ENCODE assay signal across 9 cellular contexts in the genomic region with DNA sequence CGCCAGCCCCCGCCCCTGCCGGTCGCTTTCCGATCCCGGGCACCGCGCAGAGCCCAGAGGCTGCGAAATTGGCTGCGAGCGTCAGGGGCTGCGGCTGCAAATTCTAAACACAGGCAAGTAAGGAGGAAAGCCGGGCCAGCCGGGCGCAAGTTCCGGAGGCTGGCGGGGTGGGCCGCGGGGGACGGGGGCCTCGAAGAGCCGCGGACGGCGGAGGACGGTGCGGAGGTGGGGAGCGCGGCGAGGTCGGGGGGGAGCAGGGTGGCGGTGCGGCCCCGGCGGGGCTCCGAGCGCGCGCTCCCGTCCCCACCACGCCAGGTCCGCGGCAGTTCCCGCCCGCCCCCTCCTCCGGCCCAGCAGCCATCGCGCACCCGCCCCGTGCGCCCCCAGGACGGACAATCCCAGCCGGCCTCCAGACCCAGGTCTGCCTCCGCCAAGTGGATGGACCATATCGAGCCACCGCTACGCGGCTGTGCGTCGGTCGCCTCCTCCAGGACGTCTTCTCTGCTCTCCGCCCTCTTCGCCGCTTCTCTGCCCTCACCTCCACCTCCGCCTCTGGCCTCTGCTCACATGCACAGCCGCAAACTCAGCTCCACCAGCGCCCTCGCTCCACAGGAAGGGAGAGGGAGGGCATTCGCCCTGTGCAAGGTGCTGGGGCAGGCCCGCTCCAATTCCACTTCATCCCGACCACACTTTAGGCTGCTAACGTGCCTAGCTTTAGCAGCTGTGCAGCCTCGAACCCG. TPM values are rescaled to one million over a fixed set of nuclear protein-coding genes. Genes with fewer than 3 reads are reported as not detected.
DNase-seq lines count a peak whose midpoint lies in the region; ATAC-seq lines count a peak whose summit lies in the region.
"Had no signal": no experiment of that assay in that cellular context is flagged by ENCODE, and none has a peak within 500 bp of the region (broad histone marks: within the 10 kb centered on the region; RNA-seq: fewer than 3 reads in every experiment).

No MANE protein-coding gene starts in this region.

- peaks cover 0 to 20% (median 11%) of the 10 kb centered on the region in 5 donors for H3K4me1 ChIP-seq in subcutaneous abdominal adipose tissue (ENCODE audit: control insufficient read depth in 5 of 5, insufficient read depth in 5 of 5, low read length in 5 of 5)

- intact Hi-C loops in activated CD4-positive, alpha-beta T cell treated with anti-CD3 and anti-CD28 coated beads, Interleukin-2, amount 10 ng/mL, durations not matched to agents 24 days and 14 days (cut with micrococcal nuclease) = loop anchor here (5.0 kb wide), 1 partner anchor 37 kb away; no protein-coding TSS in a partner anchor

- H3K27me3 ChIP-seq in subcutaneous abdominal adipose tissue (ENCODE audit: control insufficient read depth in 5 of 5, insufficient read depth in 4 of 5, low read length in 5 of 5) = peaks cover 34 to 59% (median 53%) of the 10 kb centered on the region in 5 donors

- peak; percentile 80 for DNase-seq in activated CD4-positive, alpha-beta T cell treated with anti-CD3 and anti-CD28 coated beads, Interleukin-2, amount 10 ng/mL, durations not matched to agents 24 days and 14 days
- DNase-seq in activated CD4-positive, alpha-beta T cell treated with anti-CD3 and anti-CD28 coated beads, Interleukin-2, amount 50 U/mL, for 1 hour = no peak
- DNase-seq in iPS-NIHi11 (ENCODE audit: low spot score) = peak; percentile 73
- no peak for DNase-seq in amniotic stem cell (lab: John Stamatoyannopoulos, UW)
- no peak for DNase-seq in epidermal melanocyte (ENCODE audit: insufficient read length, low spot score)
- DNase-seq: DND-41 had no signal

- H3K9me3 Mint-ChIP-seq in activated CD4-positive, alpha-beta T cell treated with anti-CD3 and anti-CD28 coated beads, Interleukin-2, amount 10 ng/mL, durations not matched to agents 24 days and 14 days = no peaks in the 10 kb centered on the region
- H3K9me3 Mint-ChIP-seq in activated naive CD4-positive, alpha-beta T cell treated with anti-CD3 and anti-CD28 coated beads, Interleukin-2, amount 50 U/mL, for 24 hours = no peaks in the 10 kb centered on the region

- H3K9me3 ChIP-seq in subcutaneous abdominal adipose tissue (ENCODE audit: control insufficient read depth in 5 of 5, low read length in 5 of 5) = no peaks in the 10 kb centered on the region

- H3K4me3 ChIP-seq in subcutaneous abdominal adipose tissue (ENCODE audit: low read depth in 1 of 5, low read length in 5 of 5) = peak overlapping the region in 3 of 5 donors; percentile 16 to 50 (median 37)

- no peaks in the 10 kb centered on the region for H3K36me3 Mint-ChIP-seq in activated CD4-positive, alpha-beta T cell treated with anti-CD3 and anti-CD28 coated beads, Interleukin-2, amount 10 ng/mL, durations not matched to agents 24 days and 14 days (ENCODE audit: low read depth)
- no peaks in the 10 kb centered on the region for H3K36me3 Mint-ChIP-seq in activated naive CD4-positive, alpha-beta T cell treated with anti-CD3 and anti-CD28 coated beads, Interleukin-2, amount 50 U/mL, for 24 hours

- no peak overlapping the region for H3K27ac Mint-ChIP-seq in activated CD4-positive, alpha-beta T cell treated with anti-CD3 and anti-CD28 coated beads, Interleukin-2, amount 10 ng/mL, durations not matched to agents 24 days and 14 days
- no peak overlapping the region for H3K27ac Mint-ChIP-seq in activated naive CD4-positive, alpha-beta T cell treated with anti-CD3 and anti-CD28 coated beads, Interleukin-2, amount 50 U/mL, for 24 hours

- H3K27me3 Mint-ChIP-seq in activated CD4-positive, alpha-beta T cell treated with anti-CD3 and anti-CD28 coated beads, Interleukin-2, amount 10 ng/mL, durations not matched to agents 24 days and 14 days = peaks cover 69% of the 10 kb centered on the region
- H3K27me3 Mint-ChIP-seq in activated naive CD4-positive, alpha-beta T cell treated with anti-CD3 and anti-CD28 coated beads, Interleukin-2, amount 50 U/mL, for 24 hours = peaks cover 32% of the 10 kb centered on the region

- peaks cover 27% of the 10 kb centered on the region for H3K4me1 Mint-ChIP-seq in activated CD4-positive, alpha-beta T cell treated with anti-CD3 and anti-CD28 coated beads, Interleukin-2, amount 10 ng/mL, durations not matched to agents 24 days and 14 days
- H3K4me1 Mint-ChIP-seq in activated naive CD4-positive, alpha-beta T cell treated with anti-CD3 and anti-CD28 coated beads, Interleukin-2, amount 50 U/mL, for 24 hours = peaks cover 26% of the 10 kb centered on the region

- peak overlapping the region; percentile 74 for H3K4me3 Mint-ChIP-seq in activated CD4-positive, alpha-beta T cell treated with anti-CD3 and anti-CD28 coated beads, Interleukin-2, amount 10 ng/mL, durations not matched to agents 24 days and 14 days
- peak overlapping the region; percentile 86 for H3K4me3 Mint-ChIP-seq in activated naive CD4-positive, alpha-beta T cell treated with anti-CD3 and anti-CD28 coated beads, Interleukin-2, amount 50 U/mL, for 24 hours

- no peak overlapping the region for H3K9ac ChIP-seq in subcutaneous abdominal adipose tissue (ENCODE audit: low read length in 5 of 5)

- ATAC-seq in HG02973 (IDR thresholded peaks at IDR 0.05; ENCODE audit: unreplicated experiment) = no peak

- H3K36me3 ChIP-seq in subcutaneous abdominal adipose tissue (ENCODE audit: control insufficient read depth in 5 of 5, insufficient read depth in 5 of 5, low read length in 5 of 5) = no peaks in the 10 kb centered on the region

- no peak overlapping the region for H3K27ac ChIP-seq in subcutaneous abdominal adipose tissue (ENCODE audit: low read depth, low read length)

RNA-seq across cellular contexts. Expression of a gene that starts 7.2 kb away (rescaled TPM):
- total RNA-seq in activated CD4-positive, alpha-beta T cell treated with anti-CD3 and anti-CD28 coated beads, Interleukin-2, amount 10 ng/mL, durations not matched to agents 24 days and 14 days = 0.07 and 0.09 TPM in 2 replicates

Comparison
In these comparisons a context has a peak if more than half of its experiments do, and no peak if none do; other contexts are left out.
1. DNase-seq: peak in activated CD4-positive, alpha-beta T cell treated with anti-CD3 and anti-CD28 coated beads, Interleukin-2, amount 10 ng/mL, durations not matched to agents 24 days and 14 days (single experiment) and iPS-NIHi11 (single experiment); none in activated CD4-positive, alpha-beta T cell treated with anti-CD3 and anti-CD28 coated beads, Interleukin-2, amount 50 U/mL, for 1 hour (single experiment), amniotic stem cell (single experiment) and epidermal melanocyte (single experiment).